ENCODE assay signal across 2 cellular contexts in the genomic region with DNA sequence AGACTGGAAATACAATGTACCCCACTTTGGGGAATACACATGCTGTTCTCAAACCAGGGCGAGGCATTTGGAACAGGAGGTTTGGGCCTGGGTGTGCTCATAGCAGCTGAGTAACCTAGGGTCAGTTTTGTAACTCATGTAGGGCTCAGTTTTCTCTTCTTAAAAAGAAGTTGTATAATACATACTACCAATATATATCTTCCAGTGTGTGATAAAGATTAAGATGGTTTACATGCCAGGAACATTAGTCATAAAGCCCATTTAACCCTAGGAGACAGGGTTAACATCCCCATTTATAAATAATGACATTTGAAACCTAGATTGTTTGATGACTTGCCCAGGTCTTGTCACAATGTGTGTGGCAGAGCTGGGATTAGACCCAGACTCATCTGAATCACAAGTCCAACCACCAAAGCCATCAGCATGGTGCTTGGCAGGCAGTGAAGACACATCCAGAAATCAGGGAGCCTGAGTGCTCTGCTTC.
TF ChIP-seq lines count a peak whose summit lies in the region.

No MANE protein-coding gene starts in this region.

TF ChIP-seq in HCT116, 20 proteins besides CTCF, POLR2A, EP300 and RAD21 (continued from another document):
- TF ChIP-seq, protein P1, sequence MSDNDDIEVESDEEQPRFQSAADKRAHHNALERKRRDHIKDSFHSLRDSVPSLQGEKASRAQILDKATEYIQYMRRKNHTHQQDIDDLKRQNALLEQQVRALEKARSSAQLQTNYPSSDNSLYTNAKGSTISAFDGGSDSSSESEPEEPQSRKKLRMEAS (IDR thresholded peaks at IDR 0.05) = no peak
- TF ChIP-seq JUND (IDR thresholded peaks at IDR 0.05) = peak; percentile 28

TF ChIP-seq in SK-N-SH treated with all-trans-retinoic acid at 6 μM for 48 hours, 23 proteins besides CTCF, POLR2A, EP300 and RAD21 (continued from another document):
- TF ChIP-seq POU6F1 (CRISPR knock-in tag; IDR thresholded peaks at IDR 0.05; ENCODE audit: borderline replicate concordance, low read depth) (no peak), SNAI2 (CRISPR knock-in tag; IDR thresholded peaks at IDR 0.05) (no peak), RARB (CRISPR knock-in tag; IDR thresholded peaks at IDR 0.05) (no peak), ESRRG (CRISPR knock-in tag; IDR thresholded peaks at IDR 0.05) (no peak), PATZ1 (CRISPR knock-in tag; IDR thresholded peaks at IDR 0.05; ENCODE audit: borderline replicate concordance) (0 out of 2 replicates have a peak, but pooled peaks have one; percentile 37), ZC3H10 (CRISPR knock-in tag; IDR thresholded peaks at IDR 0.05) (no peak), BACH2 (CRISPR knock-in tag; IDR thresholded peaks at IDR 0.05; ENCODE audit: borderline replicate concordance) (no peak), TOX (CRISPR knock-in tag; IDR thresholded peaks at IDR 0.05; ENCODE audit: borderline replicate concordance) (no peak), CREB5 (CRISPR knock-in tag; IDR thresholded peaks at IDR 0.05; ENCODE audit: low read depth) (no peak), ISL1 (CRISPR knock-in tag; IDR thresholded peaks at IDR 0.05) (peak; percentile 61), ARNTL (CRISPR knock-in tag; IDR thresholded peaks at IDR 0.05; ENCODE audit: borderline replicate concordance, low read depth) (no peak), GLIS3 (CRISPR knock-in tag; IDR thresholded peaks at IDR 0.05) (no peak), ZNF8 (CRISPR knock-in tag; IDR thresholded peaks at IDR 0.05) (no peak)
- TF ChIP-seq, protein P2, sequence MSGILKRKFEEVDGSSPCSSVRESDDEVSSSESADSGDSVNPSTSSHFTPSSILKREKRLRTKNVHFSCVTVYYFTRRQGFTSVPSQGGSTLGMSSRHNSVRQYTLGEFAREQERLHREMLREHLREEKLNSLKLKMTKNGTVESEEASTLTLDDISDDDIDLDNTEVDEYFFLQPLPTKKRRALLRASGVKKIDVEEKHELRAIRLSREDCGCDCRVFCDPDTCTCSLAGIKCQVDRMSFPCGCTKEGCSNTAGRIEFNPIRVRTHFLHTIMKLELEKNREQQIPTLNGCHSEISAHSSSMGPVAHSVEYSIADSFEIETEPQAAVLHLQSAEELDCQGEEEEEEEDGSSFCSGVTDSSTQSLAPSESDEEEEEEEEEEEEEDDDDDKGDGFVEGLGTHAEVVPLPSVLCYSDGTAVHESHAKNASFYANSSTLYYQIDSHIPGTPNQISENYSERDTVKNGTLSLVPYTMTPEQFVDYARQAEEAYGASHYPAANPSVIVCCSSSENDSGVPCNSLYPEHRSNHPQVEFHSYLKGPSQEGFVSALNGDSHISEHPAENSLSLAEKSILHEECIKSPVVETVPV (CRISPR knock-in tag; IDR thresholded peaks at IDR 0.05) = no peak
- TF ChIP-seq, protein P3, sequence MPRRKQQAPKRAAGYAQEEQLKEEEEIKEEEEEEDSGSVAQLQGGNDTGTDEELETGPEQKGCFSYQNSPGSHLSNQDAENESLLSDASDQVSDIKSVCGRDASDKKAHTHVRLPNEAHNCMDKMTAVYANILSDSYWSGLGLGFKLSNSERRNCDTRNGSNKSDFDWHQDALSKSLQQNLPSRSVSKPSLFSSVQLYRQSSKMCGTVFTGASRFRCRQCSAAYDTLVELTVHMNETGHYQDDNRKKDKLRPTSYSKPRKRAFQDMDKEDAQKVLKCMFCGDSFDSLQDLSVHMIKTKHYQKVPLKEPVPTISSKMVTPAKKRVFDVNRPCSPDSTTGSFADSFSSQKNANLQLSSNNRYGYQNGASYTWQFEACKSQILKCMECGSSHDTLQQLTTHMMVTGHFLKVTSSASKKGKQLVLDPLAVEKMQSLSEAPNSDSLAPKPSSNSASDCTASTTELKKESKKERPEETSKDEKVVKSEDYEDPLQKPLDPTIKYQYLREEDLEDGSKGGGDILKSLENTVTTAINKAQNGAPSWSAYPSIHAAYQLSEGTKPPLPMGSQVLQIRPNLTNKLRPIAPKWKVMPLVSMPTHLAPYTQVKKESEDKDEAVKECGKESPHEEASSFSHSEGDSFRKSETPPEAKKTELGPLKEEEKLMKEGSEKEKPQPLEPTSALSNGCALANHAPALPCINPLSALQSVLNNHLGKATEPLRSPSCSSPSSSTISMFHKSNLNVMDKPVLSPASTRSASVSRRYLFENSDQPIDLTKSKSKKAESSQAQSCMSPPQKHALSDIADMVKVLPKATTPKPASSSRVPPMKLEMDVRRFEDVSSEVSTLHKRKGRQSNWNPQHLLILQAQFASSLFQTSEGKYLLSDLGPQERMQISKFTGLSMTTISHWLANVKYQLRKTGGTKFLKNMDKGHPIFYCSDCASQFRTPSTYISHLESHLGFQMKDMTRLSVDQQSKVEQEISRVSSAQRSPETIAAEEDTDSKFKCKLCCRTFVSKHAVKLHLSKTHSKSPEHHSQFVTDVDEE (CRISPR knock-in tag; IDR thresholded peaks at IDR 0.05) = no peak
